In the genomic region with DNA sequence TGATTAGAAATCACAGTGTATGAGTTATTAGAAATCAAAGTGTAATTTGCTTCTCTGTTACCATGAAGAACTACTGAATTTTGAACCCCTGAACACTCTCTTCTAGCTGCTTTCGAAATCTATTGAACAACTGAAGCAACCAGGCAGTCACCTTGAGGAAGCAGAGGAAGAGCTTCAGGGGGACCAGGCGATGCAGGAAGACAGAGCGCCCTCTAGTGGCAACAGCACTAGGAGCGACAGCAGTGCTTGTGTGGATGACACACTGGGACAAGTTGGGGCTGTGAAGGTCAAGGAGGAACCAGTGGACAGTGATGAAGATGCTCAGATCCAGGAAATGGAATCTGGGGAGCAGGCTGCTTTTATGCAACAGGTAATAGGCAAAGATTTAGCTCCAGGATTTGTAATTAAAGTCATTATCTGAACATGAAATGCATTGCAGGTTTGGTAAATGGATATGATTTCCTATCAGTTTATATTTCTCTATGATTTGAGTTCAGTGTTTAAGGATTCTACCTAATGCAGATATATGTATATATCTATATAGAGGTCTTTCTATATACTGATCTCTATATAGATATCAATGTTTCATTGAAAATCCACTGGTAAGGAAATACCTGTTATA, we compare ENCODE assay signal across 8 cellular contexts.
DNase-seq lines count a peak whose midpoint lies in the region; ATAC-seq and TF ChIP-seq lines count a peak whose summit lies in the region.

No MANE protein-coding gene starts in this region.

- peak; percentile 89 for DNase-seq in DMS53 treated with DMSO at 0.1 percent for 48 hours (lab: John Stamatoyannopoulos, UW; ENCODE audit: unreplicated experiment)
- DNase-seq in HS-5 (ENCODE audit: low read depth), result peak; percentile 53
- DNase-seq in OCI-LY7 (ENCODE audit: low spot score), result peak; percentile 85
- peak; percentile 51 for DNase-seq in activated CD8-positive, alpha-beta memory T cell treated with anti-CD3 and anti-CD28 coated beads, Interleukin-2, amount 50 U/mL, for 4 hours
- DNase-seq in esophagus muscularis mucosa (ENCODE audit: extremely low spot score), result peak; percentile 94
- peak; percentile 54 for DNase-seq in natural killer cell
- peak in 4 of 6 experiments; percentile 2 to 18 (median 10) for DNase-seq in stimulated activated naive CD4-positive, alpha-beta T cell (lab: John Stamatoyannopoulos, UW)

- peak; percentile 100 for TF ChIP-seq CTCF in OCI-LY7 (conservative IDR thresholded peaks at IDR 0.05; ENCODE audit: low read length)
- TF ChIP-seq CTCF in esophagus muscularis mucosa (IDR thresholded peaks at IDR 0.05), result peak; percentile 69 to 92 (median 79)
- peak; percentile 97 for TF ChIP-seq CTCF in natural killer cell (IDR thresholded peaks at IDR 0.05)

- POLR2A ChIA-PET in OCI-LY7 (lab: Charles Lee), result interaction anchor here (1.5 kb wide), 1 partner anchor 313 kb away, joined by 3 read pairs; no protein-coding TSS in a partner anchor

- H4K20me1 ChIP-seq in OCI-LY7 (ENCODE audit: insufficient read depth, low read length), result no peaks in the 10 kb centered on the region

- H3K4me2 ChIP-seq in OCI-LY7 (ENCODE audit: low read length), result no peak overlapping the region

- peak; percentile 96 for ATAC-seq in GM21515 (IDR thresholded peaks at IDR 0.05; ENCODE audit: unreplicated experiment)
- peak; percentile 79 to 96 (median 85) for ATAC-seq in natural killer cell

- H3K4me1 ChIP-seq in OCI-LY7 (ENCODE audit: insufficient read depth, low read length, poor library complexity, severe bottlenecking), result peaks cover 11% of the 10 kb centered on the region
- peaks cover 0 to 21% (median 2%) of the 10 kb centered on the region in 4 donors for H3K4me1 ChIP-seq in esophagus muscularis mucosa

- WGBS in esophagus muscularis mucosa, result 24% methylated on average over 4 of the region's 4 CpGs

- H3K79me2 ChIP-seq in OCI-LY7 (ENCODE audit: insufficient read depth, low read depth, low read length), result no peaks in the 10 kb centered on the region

- H3K4me1 Mint-ChIP-seq in natural killer cell, result no peaks in the 10 kb centered on the region

- no peak overlapping the region for H3K27ac Mint-ChIP-seq in natural killer cell

- H3K27me3 ChIP-seq in esophagus muscularis mucosa, result no peaks in the 10 kb centered on the region

- H3K27me3 Mint-ChIP-seq in natural killer cell (ENCODE audit: low read depth in 2 of 2), result no peaks in the 10 kb centered on the region

- BruUV-seq in OCI-LY7 (replicated peaks; lab: Mats Ljungman, UMichigan), result no TSS peak

- H3K9me3 ChIP-seq in OCI-LY7 (ENCODE audit: low read length), result no peaks in the 10 kb centered on the region
- H3K9me3 ChIP-seq in esophagus muscularis mucosa, result no peaks in the 10 kb centered on the region

- H3K36me3 Mint-ChIP-seq in natural killer cell, result no peaks in the 10 kb centered on the region

- H3K9me2 ChIP-seq in OCI-LY7 (ENCODE audit: insufficient read depth, low read length), result no peaks in the 10 kb centered on the region

- H3K27ac ChIP-seq in OCI-LY7 (ENCODE audit: low read depth, low read length, poor library complexity, severe bottlenecking) (no peak overlapping the region), esophagus muscularis mucosa (replicated peaks in 1 of 4) (no peak overlapping the region)

- H3K9me3 Mint-ChIP-seq in natural killer cell, result no peaks in the 10 kb centered on the region

- no peak for TF ChIP-seq EP300 in esophagus muscularis mucosa (IDR thresholded peaks at IDR 0.05)

- H3K36me3 ChIP-seq in OCI-LY7 (ENCODE audit: insufficient read depth, low read length) (peaks cover 56% of the 10 kb centered on the region), esophagus muscularis mucosa (no peaks in the 10 kb centered on the region)

- CTCF ChIA-PET in OCI-LY7 (lab: Charles Lee; ENCODE audit: unreplicated experiment), result interaction anchor here (0.6 to 1.3 kb wide), 7 partner anchors 9 to 313 kb away, joined by 3 to 11 read pairs (median 4); no protein-coding TSS in a partner anchor

- H2AFZ ChIP-seq in OCI-LY7 (ENCODE audit: low read length), result no peak overlapping the region

- no peak overlapping the region for H3K4me3 Mint-ChIP-seq in natural killer cell

- no peak for TF ChIP-seq POLR2A in esophagus muscularis mucosa (IDR thresholded peaks at IDR 0.05; ENCODE audit: low read depth)

- H3K4me3 ChIP-seq in OCI-LY7 (ENCODE audit: low read depth, low read length, poor library complexity, severe bottlenecking) (no peak overlapping the region), esophagus muscularis mucosa (no peak overlapping the region)

- intact Hi-C loops in OCI-LY7 (cut with micrococcal nuclease; ENCODE audit: unreplicated experiment) (loop anchor here (1.0 to 5.0 kb wide), 4 partner anchors 74 to 314 kb away; partner anchors contain the start of gene HDAC9), esophagus muscularis mucosa (cut with DNase I) (loop anchor here (5.0 kb wide), 1 partner anchor 314 kb away; no protein-coding TSS in a partner anchor), natural killer cell (cut with micrococcal nuclease) (loop anchor here (1.0 to 10.0 kb wide), 5 partner anchors 310 to 1774 kb away; no protein-coding TSS in a partner anchor)

Comparison
In these comparisons a context has a peak if more than half of its experiments do, and no peak if none do; other contexts are left out.
1. DNase-seq: peak in every context shown above with its lines; median percentile 94 in esophagus muscularis mucosa; 89 in DMS53 treated with DMSO at 0.1 percent for 48 hours; 85 in OCI-LY7; 54 in natural killer cell; 53 in HS-5; 51 in activated CD8-positive, alpha-beta memory T cell treated with anti-CD3 and anti-CD28 coated beads, Interleukin-2, amount 50 U/mL, for 4 hours; 10 in stimulated activated naive CD4-positive, alpha-beta T cell.